Comparison of ENCODE assay signal across 8 cellular contexts in genomic region chr15:91561371-91562100, GRCh38.
DNase-seq lines count a peak whose midpoint lies in the region; ATAC-seq, FAIRE-seq and TF ChIP-seq lines count a peak whose summit lies in the region.
"Had no signal": no experiment of that assay in that cellular context is flagged by ENCODE, and none has a peak within 500 bp of the region (broad histone marks: within the 10 kb centered on the region; RNA-seq: fewer than 3 reads in every experiment).

No MANE protein-coding gene starts in this region.

- H3K9me3 ChIP-seq in K562 (replicated peaks; ENCODE audit: control insufficient read depth, insufficient read depth, low read depth, low read length) (no peaks in the 10 kb centered on the region), hepatocyte (ENCODE audit: low read depth) (no peaks in the 10 kb centered on the region)

- no peak for TF ChIP-seq POLR2A in K562 (conservative IDR thresholded peaks at IDR 0.05)

- in situ Hi-C loops in K562 (cut with MboI): no loop called here

- H2AFZ ChIP-seq in K562 (ENCODE audit: low read depth, low read length) (no peak overlapping the region), hepatocyte (no peak overlapping the region)

- no peak for TF ChIP-seq EP300 in K562 (IDR thresholded peaks at IDR 0.05; ENCODE audit: low read length)

- CTCF ChIA-PET in K562 (lab: Yijun Ruan, JAX; ENCODE audit: low intra/inter-chr PET ratio): no interaction called here

- DNase-seq in HPDE6-E6E7 (ENCODE audit: extremely low spot score) (peak; percentile 62), K562 (ENCODE audit: extremely low read depth in 1 of 4, low spot score in 3 of 4) (no peak), hepatocyte (ENCODE audit: low spot score) (peak; percentile 8), superior temporal gyrus (ENCODE audit: extremely low spot score) (peak; percentile 91), ecto neural progenitor cell (ENCODE audit: low spot score) (no peak)
- no peak for DNase-seq in stimulated activated CD4-positive, alpha-beta T cell treated with anti-CD3 and anti-CD28 coated beads, Interleukin-2, amount 100 ng/mL, for 24 hours

- FAIRE-seq in K562 (lab: Jason Lieb, UNC): no peak

- peaks cover 7 to 12% of the 10 kb centered on the region in 2 experiments for H3K27me3 ChIP-seq in K562 (ENCODE audit: control insufficient read depth in 2 of 2, insufficient read depth in 2 of 2, low read length in 2 of 2)
- peaks cover 5% of the 10 kb centered on the region for H3K27me3 ChIP-seq in hepatocyte

- H3K9ac ChIP-seq in K562 (ENCODE audit: insufficient read depth in 1 of 2, low read depth in 2 of 2, low read length in 2 of 2): no peak overlapping the region

- intact Hi-C loops in K562 (cut with micrococcal nuclease): no loop called here

- H3K4me3 ChIP-seq in K562: no peak overlapping the region
- no peak overlapping the region for H3K4me3 ChIP-seq in hepatocyte

- POLR2A ChIA-PET in K562 (lab: Yijun Ruan, JAX): no interaction called here

- H3K9me2 ChIP-seq in hepatocyte (replicated peaks; ENCODE audit: insufficient read depth): no peaks in the 10 kb centered on the region

- under 1% methylated on average over 11 of the region's 11 CpGs for WGBS in K562 (ENCODE audit: insufficient coverage, low coverage, missing lambda C conversion rate)
- 82% methylated on average over 11 of the region's 11 CpGs for WGBS in hepatocyte (ENCODE audit: low lambda C conversion rate, missing lambda C conversion rate)

- H3K36me3 ChIP-seq in K562 (ENCODE audit: control insufficient read depth, insufficient read depth, low read length) (no peaks in the 10 kb centered on the region), hepatocyte (replicated peaks; ENCODE audit: insufficient read depth, low read depth) (no peaks in the 10 kb centered on the region)

- no TSS peak for BruUV-seq in K562 (replicated peaks; lab: Mats Ljungman, UMichigan)

- H3K27ac ChIP-seq in K562 (ENCODE audit: extremely low read depth, low read depth, low read length) (no peak overlapping the region), hepatocyte (no peak overlapping the region)

- no peaks in the 10 kb centered on the region for H4K20me1 ChIP-seq in K562 (replicated peaks; ENCODE audit: control insufficient read depth, insufficient read depth, low read length)
- no peaks in the 10 kb centered on the region for H4K20me1 ChIP-seq in hepatocyte (ENCODE audit: insufficient read depth, poor library complexity, severe bottlenecking)

- H3K9me1 ChIP-seq in K562 (ENCODE audit: control insufficient read depth, insufficient read depth, low read length): no peaks in the 10 kb centered on the region

- H3K79me2 ChIP-seq in K562 (ENCODE audit: control insufficient read depth, insufficient read depth, low read length): no peaks in the 10 kb centered on the region
- H3K79me2 ChIP-seq in hepatocyte: no peaks in the 10 kb centered on the region

- H3K4me1 ChIP-seq in K562 (replicated peaks in 1 of 2; ENCODE audit: control insufficient read depth in 2 of 2, insufficient read depth in 2 of 2, low read length in 2 of 2): no peaks in the 10 kb centered on the region
- no peaks in the 10 kb centered on the region for H3K4me1 ChIP-seq in hepatocyte (ENCODE audit: insufficient read depth)

- no peak for TF ChIP-seq CTCF in K562 (IDR thresholded peaks at IDR 0.05 in 2 of 3, conservative IDR thresholded peaks at IDR 0.05 in 1 of 3; ENCODE audit: insufficient read depth in 2 of 3, low read depth in 1 of 3, low read length in 3 of 3)
- no peak for TF ChIP-seq CTCF in hepatocyte (IDR thresholded peaks at IDR 0.05; ENCODE audit: poor library complexity)

- H3K4me2 ChIP-seq in K562 (ENCODE audit: insufficient read depth, low read length) (no peak overlapping the region), hepatocyte (no peak overlapping the region)

- TF ChIP-seq RAD21 in K562 (CRISPR knock-in tag; conservative IDR thresholded peaks at IDR 0.05 in 1 of 2, IDR thresholded peaks at IDR 0.05 in 1 of 2): no peak

- ATAC-seq in K562: no peak
- no peak for ATAC-seq in HG03565 (IDR thresholded peaks at IDR 0.05; ENCODE audit: unreplicated experiment)
- ATAC-seq: HCT116 had no signal

TF ChIP-seq in K562, 482 proteins besides CTCF, POLR2A, EP300 and RAD21 (continues in another document):
- TF ChIP-seq ATF3 (IDR thresholded peaks at IDR 0.05) (peak; percentile 47), ATF3 (CRISPR knock-in tag; conservative IDR thresholded peaks at IDR 0.05) (no peak), C11orf30 (IDR thresholded peaks at IDR 0.05; ENCODE audit: low read depth) (peak; percentile 27; the same call in 1 of the 2 replicates), FOSL1 (tag; conservative IDR thresholded peaks at IDR 0.05) (0 out of 2 replicates have a peak, but pooled peaks have one; percentile 14), MAFK (IDR thresholded peaks at IDR 0.05; ENCODE audit: low read length) (no peak), NFE2 (IDR thresholded peaks at IDR 0.05; ENCODE audit: low read depth) (0 out of 2 replicates have a peak, but pooled peaks have one; percentile 49), RAD51 (IDR thresholded peaks at IDR 0.05; ENCODE audit: borderline replicate concordance, low read depth) (no peak), THAP7 (CRISPR knock-in tag; IDR thresholded peaks at IDR 0.05) (no peak), CHAMP1 (IDR thresholded peaks at IDR 0.05) (no peak), CXXC5 (CRISPR knock-in tag; IDR thresholded peaks at IDR 0.05) (no peak), ATF4 (CRISPR knock-in tag; IDR thresholded peaks at IDR 0.05) (no peak), ZNF592 (IDR thresholded peaks at IDR 0.05) (no peak)

Comparison
In these comparisons a context has a peak if more than half of its experiments do, and no peak if none do; other contexts are left out.
1. DNase-seq: peak in HPDE6-E6E7 (single experiment), hepatocyte (single experiment) and superior temporal gyrus (single experiment); none in K562 (0 of 4), stimulated activated CD4-positive, alpha-beta T cell treated with anti-CD3 and anti-CD28 coated beads, Interleukin-2, amount 100 ng/mL, for 24 hours (0 of 2) and ecto neural progenitor cell (single experiment).